Comparison of ENCODE assay signal across 15 cellular contexts in the genomic region with DNA sequence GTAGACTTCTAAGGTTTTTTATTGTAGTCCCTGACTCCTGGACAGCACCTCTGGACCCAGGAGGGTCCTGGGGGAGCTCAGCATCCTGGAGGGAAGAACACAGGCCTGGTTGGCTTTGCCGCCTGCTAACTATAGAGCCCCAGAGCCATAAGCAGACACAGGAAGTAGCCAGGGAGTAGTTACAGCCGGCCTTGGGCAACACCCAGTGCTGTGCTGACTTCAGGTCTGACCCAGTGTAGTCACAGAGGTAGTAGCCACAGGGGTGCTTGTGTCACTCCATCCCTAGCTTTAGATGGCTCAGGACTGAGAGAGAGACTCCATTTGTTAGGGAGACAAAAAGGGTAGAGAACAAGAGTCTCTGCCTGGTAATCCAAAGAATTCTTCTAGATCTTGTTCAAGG. TPM values are rescaled to one million over a fixed set of nuclear protein-coding genes. Genes with fewer than 3 reads are reported as not detected.
DNase-seq lines count a peak whose midpoint lies in the region; ATAC-seq and FAIRE-seq lines count a peak whose summit lies in the region.
"Had no signal": no experiment of that assay in that cellular context is flagged by ENCODE, and none has a peak within 500 bp of the region (broad histone marks: within the 10 kb centered on the region; RNA-seq: fewer than 3 reads in every experiment).

No MANE protein-coding gene starts in this region.

- peak; percentile 93 for FAIRE-seq in GM19239 (lab: Jason Lieb, UNC)

- no peaks in the 10 kb centered on the region for H3K9me3 ChIP-seq in GM23248 (ENCODE audit: low read depth)
- H3K9me3 ChIP-seq: BLaER1 treated with 17β-estradiol and CSF1 and Interleukin-3, amounts not matched to agents 10 nM and 100 nM had no signal

- H3K4me2 ChIP-seq in GM23248 (ENCODE audit: unreplicated experiment) = no peak overlapping the region
- H3K4me2 ChIP-seq: BLaER1 treated with 17β-estradiol and CSF1 and Interleukin-3, amounts not matched to agents 10 nM and 100 nM had no signal

- H3K4me1 Mint-ChIP-seq in activated CD4-positive, alpha-beta memory T cell treated with anti-CD3 and anti-CD28 coated beads, Interleukin-2, amount 10 ng/mL, durations not matched to agents 7 days and 5 days = peaks cover 71% of the 10 kb centered on the region

- DNase-seq in GM19239 (ENCODE audit: insufficient read length, low spot score) (no peak), GM23248 (no peak), NCI-H345 treated with DMSO at 0.1 percent for 48 hours (lab: John Stamatoyannopoulos, UW; ENCODE audit: unreplicated experiment) (no peak)
- DNase-seq in activated CD4-positive, alpha-beta memory T cell treated with anti-CD3 and anti-CD28 coated beads, Interleukin-2, amount 10 ng/mL, durations not matched to agents 7 days and 5 days = no peak
- DNase-seq in stimulated activated CD4-positive, alpha-beta T cell treated with anti-CD3 and anti-CD28 coated beads, Interleukin-1b, Interleukin-23, amount 100 ng/mL, for 48 hours = no peak
- DNase-seq in activated naive CD4-positive, alpha-beta T cell treated with anti-CD3 and anti-CD28 coated beads, Interleukin-2, amount 50 U/mL, for 16 hours = no peak
- DNase-seq: activated gamma-delta T cell treated with Interleukin-2 at 50 U/mL for 16 hours; brain microvascular endothelial cell; effector CD4-positive, alpha-beta T cell; mesenchymal stem cell; MM.1S; NCI-H2171 treated with DMSO at 0.1 percent for 48 hours had no signal

- no peaks in the 10 kb centered on the region for H3K27me3 ChIP-seq in GM23248 (replicated peaks; ENCODE audit: insufficient read depth)
- H3K27me3 ChIP-seq: BLaER1 treated with 17β-estradiol and CSF1 and Interleukin-3, amounts not matched to agents 10 nM and 100 nM; brain microvascular endothelial cell had no signal

- in situ Hi-C loops in GM23248 (cut with MboI) = no loop called here

- H3K4me3 Mint-ChIP-seq in activated CD4-positive, alpha-beta memory T cell treated with anti-CD3 and anti-CD28 coated beads, Interleukin-2, amount 10 ng/mL, durations not matched to agents 7 days and 5 days = no peak overlapping the region

- H3K27ac ChIP-seq in GM23248 = no peak overlapping the region
- H3K27ac ChIP-seq: BLaER1 treated with 17β-estradiol and CSF1 and Interleukin-3, amounts not matched to agents 10 nM and 100 nM; brain microvascular endothelial cell had no signal

- H3K36me3 ChIP-seq in GM23248 (ENCODE audit: low read depth) = no peaks in the 10 kb centered on the region
- H3K36me3 ChIP-seq: BLaER1 treated with 17β-estradiol and CSF1 and Interleukin-3, amounts not matched to agents 10 nM and 100 nM; brain microvascular endothelial cell had no signal

- no peaks in the 10 kb centered on the region for H3F3A ChIP-seq in GM23248 (ENCODE audit: insufficient read depth)

- H3K4me3 ChIP-seq in GM23248 = no peak overlapping the region
- H3K4me3 ChIP-seq: BLaER1 treated with 17β-estradiol and CSF1 and Interleukin-3, amounts not matched to agents 10 nM and 100 nM had no signal

- peaks cover 28% of the 10 kb centered on the region for H3K36me3 Mint-ChIP-seq in activated CD4-positive, alpha-beta memory T cell treated with anti-CD3 and anti-CD28 coated beads, Interleukin-2, amount 10 ng/mL, durations not matched to agents 7 days and 5 days (ENCODE audit: low read depth)

- H3K9ac ChIP-seq in GM23248 = no peak overlapping the region
- H3K9ac ChIP-seq: BLaER1 treated with 17β-estradiol and CSF1 and Interleukin-3, amounts not matched to agents 10 nM and 100 nM had no signal

- no peaks in the 10 kb centered on the region for H3K9me2 ChIP-seq in GM23248 (ENCODE audit: insufficient read depth)

- H3K27ac Mint-ChIP-seq in activated CD4-positive, alpha-beta memory T cell treated with anti-CD3 and anti-CD28 coated beads, Interleukin-2, amount 10 ng/mL, durations not matched to agents 7 days and 5 days = peak overlapping the region; percentile 56

- ATAC-seq in GM18498 (IDR thresholded peaks at IDR 0.05; ENCODE audit: unreplicated experiment) (peak; percentile 42), HG02852 (IDR thresholded peaks at IDR 0.05; ENCODE audit: unreplicated experiment) (peak; percentile 27)

- H3K4me1 ChIP-seq in GM23248 (ENCODE audit: insufficient read depth) = no peaks in the 10 kb centered on the region

- POLR2A ChIA-PET in activated CD4-positive, alpha-beta memory T cell treated with anti-CD3 and anti-CD28 coated beads, Interleukin-2, amount 10 ng/mL, durations not matched to agents 7 days and 5 days (lab: Charles Lee) = interaction anchor here (1.0 to 1.5 kb wide), 2 partner anchors 19 to 22 kb away, joined by 3 read pairs; partner anchors contain the start of gene MCOLN2

- no peaks in the 10 kb centered on the region for H3K79me2 ChIP-seq in GM23248 (ENCODE audit: insufficient read depth)

- H4K20me1 ChIP-seq in GM23248 (ENCODE audit: insufficient read depth) = no peaks in the 10 kb centered on the region
- H4K20me1 ChIP-seq: BLaER1 treated with 17β-estradiol and CSF1 and Interleukin-3, amounts not matched to agents 10 nM and 100 nM had no signal

- 78 to 90% methylated on average over 2 of the region's 2 CpGs for WGBS in GM23248 (ENCODE audit: low coverage in 1 of 2, low lambda C conversion rate in 2 of 2, missing lambda C conversion rate in 2 of 2), 2 experiments

- no peak overlapping the region for H2AFZ ChIP-seq in GM23248

- peaks cover 5% of the 10 kb centered on the region for H3K9me3 Mint-ChIP-seq in activated CD4-positive, alpha-beta memory T cell treated with anti-CD3 and anti-CD28 coated beads, Interleukin-2, amount 10 ng/mL, durations not matched to agents 7 days and 5 days

- CTCF ChIA-PET in activated CD4-positive, alpha-beta memory T cell treated with anti-CD3 and anti-CD28 coated beads, Interleukin-2, amount 10 ng/mL, durations not matched to agents 7 days and 5 days (lab: Charles Lee) = interaction anchor here (1.7 kb wide), 1 partner anchor 30 kb away, joined by 5 read pairs; no protein-coding TSS in a partner anchor

- H3K27me3 Mint-ChIP-seq in activated CD4-positive, alpha-beta memory T cell treated with anti-CD3 and anti-CD28 coated beads, Interleukin-2, amount 10 ng/mL, durations not matched to agents 7 days and 5 days = no peaks in the 10 kb centered on the region

RNA-seq across cellular contexts. Expression of gene MCOLN2, which starts 21.9 kb away (rescaled TPM):
- total RNA-seq in activated CD4-positive, alpha-beta memory T cell treated with anti-CD3 and anti-CD28 coated beads, Interleukin-2, amount 10 ng/mL, durations not matched to agents 7 days and 5 days = 10 to 100 TPM; 27.2 to 28.2 TPM
- total RNA-seq in GM23248 (2014; rRNA removed; shearing (Covaris generic)) = 1.0 TPM in 1 of 2 replicates, not detected in the other
- polyA plus RNA-seq in GM23248 (2016; fragmentation: Nextera tagmentation; extraction: Ambion mirVana) = 0.25 and 0.31 TPM in 2 replicates

Comparison
In these comparisons a context has a peak if more than half of its experiments do, and no peak if none do; other contexts are left out.
1. RNA of gene MCOLN2, which starts 21.9 kb away (total RNA-seq): 27.2 to 28.2 TPM in activated CD4-positive, alpha-beta memory T cell treated with anti-CD3 and anti-CD28 coated beads, Interleukin-2, amount 10 ng/mL, durations not matched to agents 7 days and 5 days; 1.0 TPM in GM23248; every median in the first group is over 10 times any median in the second.